8 cellular contexts compared by ENCODE assay signal in the genomic region with DNA sequence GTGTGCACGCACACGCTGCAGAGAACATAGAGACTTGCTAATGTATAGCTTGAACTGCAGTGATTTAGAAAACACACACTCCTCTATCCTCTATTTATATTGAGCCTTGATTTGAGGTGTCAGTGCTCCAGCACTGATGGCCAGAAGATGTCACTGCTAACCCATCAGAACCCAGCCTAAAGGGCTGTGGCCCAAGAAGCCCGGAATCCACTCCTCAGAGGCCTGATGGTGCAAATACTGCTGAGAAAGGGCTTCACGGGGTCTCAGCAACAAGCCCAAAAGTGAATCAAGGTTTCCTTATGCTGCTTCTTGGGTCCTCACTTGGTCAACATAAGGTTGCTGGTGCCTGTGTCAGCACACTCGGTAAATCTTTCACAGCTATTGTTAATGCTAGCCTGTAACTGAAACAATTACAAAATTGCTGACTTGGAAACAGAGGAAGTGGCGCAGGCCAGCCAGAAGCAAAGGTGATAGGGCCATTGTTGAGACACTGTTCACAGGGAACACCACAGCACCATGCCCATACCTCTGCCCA.
DNase-seq lines count a peak whose midpoint lies in the region; ATAC-seq, FAIRE-seq and TF ChIP-seq lines count a peak whose summit lies in the region.

No MANE protein-coding gene starts in this region.

- H3K9ac ChIP-seq in GM12878 (ENCODE audit: control insufficient read depth, insufficient read depth, low read length) (no peak overlapping the region; the same call in 1 of the 2 replicates), skeletal muscle tissue (ENCODE audit: low read depth in 1 of 3, low read length in 3 of 3) (peak overlapping the region in 2 of 3 donors; percentile 40 to 41)

- peak; percentile 66 to 92 (median 75); a peak in 4 of 6 replicates for TF ChIP-seq CTCF in GM12878 (IDR thresholded peaks at IDR 0.05 in 2 of 3, conservative IDR thresholded peaks at IDR 0.05 in 1 of 3; ENCODE audit: control insufficient read depth in 2 of 3, extremely low read depth in 1 of 3, insufficient read depth in 1 of 3, low read depth in 3 of 3, low read length in 3 of 3)

- H2AFZ ChIP-seq in GM12878 (ENCODE audit: control insufficient read depth, low read depth, low read length): peak overlapping the region; percentile 75

- H3K27ac ChIP-seq in GM12878 (ENCODE audit: control insufficient read depth, insufficient read depth) (peak overlapping the region; percentile 38), skeletal muscle tissue (ENCODE audit: low read depth, low read length) (no peak overlapping the region)

- intact Hi-C loops in GM12878 (cut with micrococcal nuclease; ENCODE audit: unreplicated experiment): loop anchor here (1.0 to 10.0 kb wide), 4 partner anchors 155 to 589 kb away; no protein-coding TSS in a partner anchor

- BruUV-seq in GM12878 (replicated peaks; lab: Mats Ljungman, UMichigan): no TSS peak

- no peaks in the 10 kb centered on the region for H3K79me2 ChIP-seq in GM12878 (ENCODE audit: control insufficient read depth, insufficient read depth, low read length)

- H3K36me3 ChIP-seq in GM12878 (ENCODE audit: control insufficient read depth in 2 of 2, insufficient read depth in 2 of 2, low read length in 1 of 2): peaks cover 7 to 40% of the 10 kb centered on the region in 2 experiments; a peak in 3 of 4 replicates
- H3K36me3 ChIP-seq in skeletal muscle tissue (ENCODE audit: control insufficient read depth in 3 of 3, insufficient read depth in 3 of 3, low read length in 3 of 3): peaks cover 22 to 43% (median 32%) of the 10 kb centered on the region in 3 donors

- ATAC-seq in GM12878: peak; percentile 96
- ATAC-seq in HG03378 (IDR thresholded peaks at IDR 0.05; ENCODE audit: unreplicated experiment): no peak

- WGBS in GM12878 (ENCODE audit: insufficient coverage, insufficient replicate concordance, low lambda C conversion rate, missing lambda C conversion rate): 78% methylated on average over 6 of the region's 6 CpGs

- CTCF ChIA-PET in GM12878 (lab: Yijun Ruan, JAX): interaction anchor here (0.5 to 7.9 kb wide), 53 partner anchors 8 to 594 kb away, joined by 3 to 82 read pairs (median 4); a partner anchor contains a TSS

- no peak overlapping the region for H3K4me2 ChIP-seq in GM12878 (ENCODE audit: control insufficient read depth, insufficient read depth)

- no peak for TF ChIP-seq POLR2A in GM12878 (IDR thresholded peaks at IDR 0.05; ENCODE audit: low read depth, low read length)

- peak; percentile 67 for DNase-seq in ELR (ENCODE audit: low read depth)
- DNase-seq in T follicular helper cell (ENCODE audit: low read depth): peak; percentile 25
- DNase-seq in GM12878 (ENCODE audit: low read depth, low spot score): peak; percentile 20
- peak in 42 of 51 donors; percentile 5 to 76 (median 42) for DNase-seq in hypothalamus (lab: John Stamatoyannopoulos, UW)
- DNase-seq in NCI-H128 (lab: John Stamatoyannopoulos, UW; ENCODE audit: unreplicated experiment): no peak

- RAD21 ChIA-PET in GM12878 (lab: Charles Lee; ENCODE audit: unreplicated experiment): interaction anchor here (0.7 to 2.5 kb wide), 22 partner anchors 9 to 590 kb away, joined by 3 to 30 read pairs (median 4); a partner anchor contains a TSS

- H3K4me1 ChIP-seq in GM12878 (ENCODE audit: control insufficient read depth, insufficient read depth, low read length) (peaks cover 5% of the 10 kb centered on the region), skeletal muscle tissue (ENCODE audit: control insufficient read depth in 3 of 3, insufficient read depth in 3 of 3, low read length in 3 of 3) (peaks cover 7 to 20% (median 11%) of the 10 kb centered on the region in 3 donors)

- in situ Hi-C loops in GM12878 (cut with MboI): loop anchor here (25.0 kb wide), 1 partner anchor 442 kb away; no protein-coding TSS in a partner anchor

- no peak for TF ChIP-seq EP300 in Ishikawa (IDR thresholded peaks at IDR 0.05; ENCODE audit: borderline replicate concordance)
- TF ChIP-seq EP300 in GM12878 (IDR thresholded peaks at IDR 0.05; ENCODE audit: borderline replicate concordance in 1 of 2, control insufficient read depth in 1 of 2, low read depth in 2 of 2, low read length in 2 of 2): no peak

- H4K20me1 ChIP-seq in GM12878 (ENCODE audit: control insufficient read depth, insufficient read depth): no peaks in the 10 kb centered on the region

- SMC1A ChIA-PET in GM12878 (lab: Charles Lee; ENCODE audit: uncharacterized antibody, unreplicated experiment): interaction anchor here (0.6 to 6.2 kb wide), 34 partner anchors 8 to 1328 kb away, joined by 3 to 38 read pairs (median 5); a partner anchor contains a TSS

- H3K27me3 ChIP-seq in GM12878 (replicated peaks in 1 of 2; ENCODE audit: control insufficient read depth in 2 of 2, insufficient read depth in 2 of 2, low read length in 1 of 2) (no peaks in the 10 kb centered on the region), skeletal muscle tissue (ENCODE audit: control insufficient read depth in 3 of 3, insufficient read depth in 3 of 3, low read length in 3 of 3) (no peaks in the 10 kb centered on the region)

- POLR2A ChIA-PET in GM12878 (lab: Charles Lee): interaction anchor here (0.6 to 1.1 kb wide), 3 partner anchors 67 to 289 kb away, joined by 3 read pairs; no protein-coding TSS in a partner anchor

- H3K9me3 ChIP-seq in GM12878 (replicated peaks; ENCODE audit: control insufficient read depth, insufficient read depth, low read length) (no peaks in the 10 kb centered on the region), skeletal muscle tissue (ENCODE audit: control insufficient read depth in 3 of 3, low read length in 3 of 3) (no peaks in the 10 kb centered on the region)

- H3K4me3 ChIP-seq in GM12878 (no peak overlapping the region), skeletal muscle tissue (ENCODE audit: low read length in 3 of 3) (no peak overlapping the region)

- TF ChIP-seq RAD21 in Ishikawa (IDR thresholded peaks at IDR 0.05; ENCODE audit: low read depth) (peak; percentile 90), GM12878 (IDR thresholded peaks at IDR 0.05; ENCODE audit: insufficient read depth, low read depth, low read length) (peak; percentile 91)

- peak; percentile 89 for FAIRE-seq in GM12878 (lab: Jason Lieb, UNC)

TF ChIP-seq in Ishikawa, 13 proteins besides CTCF, POLR2A, EP300 and RAD21 (continues in another document):
- TF ChIP-seq CEBPB (IDR thresholded peaks at IDR 0.05) (no peak), TAF1 (IDR thresholded peaks at IDR 0.05; ENCODE audit: low read depth) (no peak), TEAD4 (IDR thresholded peaks at IDR 0.05) (no peak), EGR1 (IDR thresholded peaks at IDR 0.05) (no peak), NFIC (IDR thresholded peaks at IDR 0.05) (no peak), CREB1 (IDR thresholded peaks at IDR 0.05; ENCODE audit: low read depth) (no peak), FOXM1 (IDR thresholded peaks at IDR 0.05; ENCODE audit: borderline replicate concordance, low read depth) (no peak)
- TF ChIP-seq, protein P1, sequence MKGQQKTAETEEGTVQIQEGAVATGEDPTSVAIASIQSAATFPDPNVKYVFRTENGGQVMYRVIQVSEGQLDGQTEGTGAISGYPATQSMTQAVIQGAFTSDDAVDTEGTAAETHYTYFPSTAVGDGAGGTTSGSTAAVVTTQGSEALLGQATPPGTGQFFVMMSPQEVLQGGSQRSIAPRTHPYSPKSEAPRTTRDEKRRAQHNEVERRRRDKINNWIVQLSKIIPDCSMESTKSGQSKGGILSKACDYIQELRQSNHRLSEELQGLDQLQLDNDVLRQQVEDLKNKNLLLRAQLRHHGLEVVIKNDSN (IDR thresholded peaks at IDR 0.05): no peak

TF ChIP-seq in GM12878, 131 proteins besides CTCF, POLR2A, EP300 and RAD21 (continues in another document):
- TF ChIP-seq SUZ12 (IDR thresholded peaks at IDR 0.05; ENCODE audit: unreplicated experiment): no peak
- TF ChIP-seq NBN (IDR thresholded peaks at IDR 0.05): no peak
- 0 out of 2 replicates have a peak, but pooled peaks have one; percentile 17 for TF ChIP-seq RB1 (IDR thresholded peaks at IDR 0.05; ENCODE audit: borderline replicate concordance)
- TF ChIP-seq, protein P2, sequence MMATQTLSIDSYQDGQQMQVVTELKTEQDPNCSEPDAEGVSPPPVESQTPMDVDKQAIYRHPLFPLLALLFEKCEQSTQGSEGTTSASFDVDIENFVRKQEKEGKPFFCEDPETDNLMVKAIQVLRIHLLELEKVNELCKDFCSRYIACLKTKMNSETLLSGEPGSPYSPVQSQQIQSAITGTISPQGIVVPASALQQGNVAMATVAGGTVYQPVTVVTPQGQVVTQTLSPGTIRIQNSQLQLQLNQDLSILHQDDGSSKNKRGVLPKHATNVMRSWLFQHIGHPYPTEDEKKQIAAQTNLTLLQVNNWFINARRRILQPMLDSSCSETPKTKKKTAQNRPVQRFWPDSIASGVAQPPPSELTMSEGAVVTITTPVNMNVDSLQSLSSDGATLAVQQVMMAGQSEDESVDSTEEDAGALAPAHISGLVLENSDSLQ (IDR thresholded peaks at IDR 0.05): peak; percentile 53; the same call in 1 of the 2 replicates
- TF ChIP-seq SPI1 (IDR thresholded peaks at IDR 0.05; ENCODE audit: borderline replicate concordance, insufficient read depth, low read depth, low read length): peak; percentile 47; the same call in 1 of the 2 replicates
- TF ChIP-seq, protein P3, sequence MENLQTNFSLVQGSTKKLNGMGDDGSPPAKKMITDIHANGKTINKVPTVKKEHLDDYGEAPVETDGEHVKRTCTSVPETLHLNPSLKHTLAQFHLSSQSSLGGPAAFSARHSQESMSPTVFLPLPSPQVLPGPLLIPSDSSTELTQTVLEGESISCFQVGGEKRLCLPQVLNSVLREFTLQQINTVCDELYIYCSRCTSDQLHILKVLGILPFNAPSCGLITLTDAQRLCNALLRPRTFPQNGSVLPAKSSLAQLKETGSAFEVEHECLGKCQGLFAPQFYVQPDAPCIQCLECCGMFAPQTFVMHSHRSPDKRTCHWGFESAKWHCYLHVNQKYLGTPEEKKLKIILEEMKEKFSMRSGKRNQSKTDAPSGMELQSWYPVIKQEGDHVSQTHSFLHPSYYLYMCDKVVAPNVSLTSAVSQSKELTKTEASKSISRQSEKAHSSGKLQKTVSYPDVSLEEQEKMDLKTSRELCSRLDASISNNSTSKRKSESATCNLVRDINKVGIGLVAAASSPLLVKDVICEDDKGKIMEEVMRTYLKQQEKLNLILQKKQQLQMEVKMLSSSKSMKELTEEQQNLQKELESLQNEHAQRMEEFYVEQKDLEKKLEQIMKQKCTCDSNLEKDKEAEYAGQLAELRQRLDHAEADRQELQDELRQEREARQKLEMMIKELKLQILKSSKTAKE (IDR thresholded peaks at IDR 0.05; ENCODE audit: low read depth, poor library complexity, severe bottlenecking): peak; percentile 48
- TF ChIP-seq YY1 (IDR thresholded peaks at IDR 0.05; ENCODE audit: low read depth, low read length): peak; percentile 33; the same call in 1 of the 2 replicates
